Comparison of ENCODE assay signal across 11 cellular contexts in the genomic region with DNA sequence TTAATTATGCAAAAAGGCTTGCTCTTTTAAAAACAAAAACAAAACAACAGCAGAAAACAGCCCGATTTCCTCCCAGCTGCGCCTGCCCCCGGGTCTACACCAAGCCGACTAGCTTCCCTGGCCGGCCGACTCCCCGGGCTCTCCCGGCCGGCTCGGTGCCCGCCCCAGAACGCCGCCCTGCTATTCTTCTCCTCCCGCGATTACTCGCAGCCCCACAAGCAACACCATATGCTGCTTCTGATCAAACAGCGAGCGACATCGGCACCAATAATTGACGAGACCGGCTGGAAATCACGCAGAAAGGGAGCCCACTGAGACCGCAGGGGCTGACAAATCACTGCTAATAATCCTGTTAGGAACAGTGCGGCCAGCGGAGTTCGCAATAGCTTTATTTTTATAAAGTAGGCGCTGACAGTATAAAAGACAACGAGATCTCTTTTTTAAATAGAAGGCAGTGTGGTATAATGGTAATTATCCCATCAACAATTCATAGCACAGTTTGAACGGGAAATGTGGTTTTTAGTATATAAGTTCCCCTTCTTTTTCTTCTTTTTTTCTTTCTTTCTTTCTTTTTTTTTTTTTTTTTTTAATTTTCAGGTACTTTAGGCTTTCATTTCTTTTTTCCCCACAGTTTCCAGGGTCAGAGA. TPM values are rescaled to one million over a fixed set of nuclear protein-coding genes. Genes with fewer than 3 reads are reported as not detected.
DNase-seq lines count a peak whose midpoint lies in the region; ATAC-seq and TF ChIP-seq lines count a peak whose summit lies in the region.
"Had no signal": no experiment of that assay in that cellular context is flagged by ENCODE, and none has a peak within 500 bp of the region (broad histone marks: within the 10 kb centered on the region; RNA-seq: fewer than 3 reads in every experiment).

No MANE protein-coding gene starts in this region.

- H3K27me3 Mint-ChIP-seq in activated naive CD8-positive, alpha-beta T cell treated with anti-CD3 and anti-CD28 coated beads, Interleukin-2, amount 50 U/mL, for 24 hours, result peaks cover 90% of the 10 kb centered on the region
- peaks cover 0 to 84% (median 57%) of the 10 kb centered on the region in 5 donors for H3K27me3 Mint-ChIP-seq in naive thymus-derived CD8-positive, alpha-beta T cell

- H3K4me2 ChIP-seq in BLaER1, result peak overlapping the region; percentile 76
- H3K4me2 ChIP-seq in OCI-LY7 (ENCODE audit: low read length), result no peak overlapping the region

- H3K79me2 ChIP-seq in OCI-LY7 (ENCODE audit: insufficient read depth, low read depth, low read length), result no peaks in the 10 kb centered on the region

- no peak overlapping the region for H3K4me3 Mint-ChIP-seq in activated naive CD8-positive, alpha-beta T cell treated with anti-CD3 and anti-CD28 coated beads, Interleukin-2, amount 50 U/mL, for 24 hours
- H3K4me3 Mint-ChIP-seq in naive thymus-derived CD8-positive, alpha-beta T cell, result peak overlapping the region in 4 of 10 donors; percentile 26 to 52 (median 39)

- peaks cover 99% of the 10 kb centered on the region for H3K27me3 ChIP-seq in BLaER1
- H3K27me3 ChIP-seq in HUES48 (ENCODE audit: control insufficient read depth, insufficient read depth, low read length), result peaks cover 100% of the 10 kb centered on the region
- H3K27me3 ChIP-seq in kidney epithelial cell (ENCODE audit: control insufficient read depth, insufficient read depth, low read length), result peaks cover 50% of the 10 kb centered on the region

- peak; percentile 70 for DNase-seq in SHP77 treated with DMSO at 0.1 percent for 48 hours (lab: John Stamatoyannopoulos, UW)
- DNase-seq in kidney epithelial cell (ENCODE audit: low read depth), result no peak
- no peak for DNase-seq in MV-4-11 (lab: John Stamatoyannopoulos, UW)
- DNase-seq in OCI-LY7 (ENCODE audit: low spot score), result no peak
- DNase-seq in activated naive CD8-positive, alpha-beta T cell treated with anti-CD3 and anti-CD28 coated beads, Interleukin-2, amount 50 U/mL, for 24 hours, result no peak
- DNase-seq in naive thymus-derived CD8-positive, alpha-beta T cell, result no peak
- DNase-seq: activated gamma-delta T cell, uterus had no signal

- no peak overlapping the region for H3K27ac Mint-ChIP-seq in activated naive CD8-positive, alpha-beta T cell treated with anti-CD3 and anti-CD28 coated beads, Interleukin-2, amount 50 U/mL, for 24 hours
- H3K27ac Mint-ChIP-seq in naive thymus-derived CD8-positive, alpha-beta T cell, result no peak overlapping the region

- H3K9me3 ChIP-seq in BLaER1, result peaks cover 58% of the 10 kb centered on the region
- H3K9me3 ChIP-seq in HUES48 (ENCODE audit: control insufficient read depth, insufficient read depth, low read length), result no peaks in the 10 kb centered on the region
- no peaks in the 10 kb centered on the region for H3K9me3 ChIP-seq in OCI-LY7 (ENCODE audit: low read length)
- H3K9me3 ChIP-seq: uterus had no signal

- ATAC-seq in activated naive CD8-positive, alpha-beta T cell treated with anti-CD3 and anti-CD28 coated beads, Interleukin-2, amount 50 U/mL, for 24 hours, result no peak
- ATAC-seq in naive thymus-derived CD8-positive, alpha-beta T cell, result no peak

- CTCF ChIA-PET in OCI-LY7 (lab: Charles Lee; ENCODE audit: unreplicated experiment), result no interaction called here

- H3K27ac ChIP-seq in BLaER1 (no peak overlapping the region), HUES48 (ENCODE audit: low read depth, low read length) (no peak overlapping the region), OCI-LY7 (ENCODE audit: low read depth, low read length, poor library complexity, severe bottlenecking) (no peak overlapping the region)
- H3K27ac ChIP-seq: uterus had no signal

- H2AFZ ChIP-seq in OCI-LY7 (ENCODE audit: low read length), result no peak overlapping the region

- H3K9me2 ChIP-seq in OCI-LY7 (ENCODE audit: insufficient read depth, low read length), result no peaks in the 10 kb centered on the region

- peaks cover 17% of the 10 kb centered on the region for H3K4me1 Mint-ChIP-seq in activated naive CD8-positive, alpha-beta T cell treated with anti-CD3 and anti-CD28 coated beads, Interleukin-2, amount 50 U/mL, for 24 hours
- peaks cover 6 to 17% (median 15%) of the 10 kb centered on the region in 4 donors for H3K4me1 Mint-ChIP-seq in naive thymus-derived CD8-positive, alpha-beta T cell

- peaks cover 31% of the 10 kb centered on the region for H3K9me3 Mint-ChIP-seq in activated naive CD8-positive, alpha-beta T cell treated with anti-CD3 and anti-CD28 coated beads, Interleukin-2, amount 50 U/mL, for 24 hours
- peaks cover 4 to 74% (median 29%) of the 10 kb centered on the region in 9 donors for H3K9me3 Mint-ChIP-seq in naive thymus-derived CD8-positive, alpha-beta T cell

- H3K9ac ChIP-seq in BLaER1 (no peak overlapping the region), HUES48 (ENCODE audit: low read depth, low read length) (no peak overlapping the region)

- H3K36me3 Mint-ChIP-seq in activated naive CD8-positive, alpha-beta T cell treated with anti-CD3 and anti-CD28 coated beads, Interleukin-2, amount 50 U/mL, for 24 hours (ENCODE audit: low read depth), result peaks cover 16% of the 10 kb centered on the region
- peaks cover 11 to 37% (median 22%) of the 10 kb centered on the region in 3 donors for H3K36me3 Mint-ChIP-seq in naive thymus-derived CD8-positive, alpha-beta T cell

- no peak overlapping the region; the same call in 1 of the 2 replicates for H3K4me3 ChIP-seq in BLaER1
- H3K4me3 ChIP-seq in HUES48 (ENCODE audit: low read depth, low read length), result peak overlapping the region; percentile 18; the same call in 1 of the 2 replicates
- H3K4me3 ChIP-seq in kidney epithelial cell (ENCODE audit: low read depth, low read length), result peak overlapping the region; percentile 73
- H3K4me3 ChIP-seq in OCI-LY7 (ENCODE audit: low read depth, low read length, poor library complexity, severe bottlenecking), result no peak overlapping the region
- H3K4me3 ChIP-seq: uterus had no signal

- POLR2A ChIA-PET in OCI-LY7 (lab: Charles Lee), result interaction anchor here (0.7 to 1.4 kb wide), 3 partner anchors 10 to 440 kb away, joined by 3 to 6 read pairs (median 3); no protein-coding TSS in a partner anchor
- POLR2A ChIA-PET in naive thymus-derived CD8-positive, alpha-beta T cell (lab: Charles Lee), result no interaction called here

- TF ChIP-seq CTCF in kidney epithelial cell (IDR thresholded peaks at IDR 0.05; ENCODE audit: insufficient read depth, low read length, poor library complexity, severe bottlenecking) (no peak), OCI-LY7 (conservative IDR thresholded peaks at IDR 0.05; ENCODE audit: low read length) (no peak)

- BruUV-seq in OCI-LY7 (replicated peaks; lab: Mats Ljungman, UMichigan), result no TSS peak

- H4K20me1 ChIP-seq in BLaER1 (peaks cover 6% of the 10 kb centered on the region; the same call in 1 of the 2 replicates), OCI-LY7 (ENCODE audit: insufficient read depth, low read length) (no peaks in the 10 kb centered on the region)

- H3K4me1 ChIP-seq in BLaER1 (peaks cover 24% of the 10 kb centered on the region), HUES48 (ENCODE audit: control insufficient read depth, insufficient read depth, low read length) (peaks cover 56% of the 10 kb centered on the region), OCI-LY7 (ENCODE audit: insufficient read depth, low read length, poor library complexity, severe bottlenecking) (no peaks in the 10 kb centered on the region)
- H3K4me1 ChIP-seq: uterus had no signal

- intact Hi-C loops in OCI-LY7 (cut with micrococcal nuclease; ENCODE audit: unreplicated experiment), result no loop called here

- H3K36me3 ChIP-seq in BLaER1 (no peaks in the 10 kb centered on the region), HUES48 (ENCODE audit: control insufficient read depth, insufficient read depth, low read length) (no peaks in the 10 kb centered on the region), kidney epithelial cell (ENCODE audit: control insufficient read depth, insufficient read depth, low read length) (no peaks in the 10 kb centered on the region), OCI-LY7 (ENCODE audit: insufficient read depth, low read length) (no peaks in the 10 kb centered on the region)
- H3K36me3 ChIP-seq: uterus had no signal

RNA-seq across cellular contexts. Expression of gene SIM1, which starts 3.3 kb away (rescaled TPM):
- 2.0 and 2.9 TPM in 2 replicates for total RNA-seq in kidney epithelial cell
- not detected in 2 replicates for total RNA-seq in OCI-LY7 (2014; rRNA removed; shearing (Covaris generic))
- total RNA-seq in OCI-LY7 (2022), result not detected in 2 replicates
- not detected for total RNA-seq in naive thymus-derived CD8-positive, alpha-beta T cell
- polyA plus RNA-seq in naive thymus-derived CD8-positive, alpha-beta T cell, result not detected
- total RNA-seq: RPMI7951 had no signal

Comparison
In these comparisons a context has a peak if more than half of its experiments do, and no peak if none do; other contexts are left out.
1. H3K4me3 ChIP-seq: peak in HUES48 (single experiment) and kidney epithelial cell (single experiment); none in BLaER1 (single experiment) and OCI-LY7 (single experiment).